ENCODE assay signal across 11 cellular contexts in genomic region chr3:130925628-130926027, GRCh38. TPM values are rescaled to one million over a fixed set of nuclear protein-coding genes. Genes with fewer than 3 reads are reported as not detected.
DNase-seq lines count a peak whose midpoint lies in the region; ATAC-seq, FAIRE-seq and TF ChIP-seq lines count a peak whose summit lies in the region.
"Had no signal": no experiment of that assay in that cellular context is flagged by ENCODE, and none has a peak within 500 bp of the region (broad histone marks: within the 10 kb centered on the region; RNA-seq: fewer than 3 reads in every experiment).

No MANE protein-coding gene starts in this region.

- ATAC-seq in GM18505 (IDR thresholded peaks at IDR 0.05; ENCODE audit: unreplicated experiment): peak; percentile 58
- ATAC-seq: activated CD4-positive, CD25-positive, alpha-beta regulatory T cell treated with anti-CD3 and anti-CD28 coated beads, Interleukin-2, amount 50 U/mL, for 24 hours; right cardiac atrium had no signal

- no peaks in the 10 kb centered on the region for H3K27me3 ChIP-seq in GM23248 (replicated peaks; ENCODE audit: insufficient read depth)
- H3K27me3 ChIP-seq in Karpas-422 (ENCODE audit: low read length): no peaks in the 10 kb centered on the region
- no peaks in the 10 kb centered on the region for H3K27me3 ChIP-seq in small intestine (ENCODE audit: control insufficient read depth in 2 of 2, insufficient read depth in 2 of 2, low read length in 2 of 2)

- H3K27ac ChIP-seq in GM23248 (no peak overlapping the region), Karpas-422 (ENCODE audit: low read length) (peak overlapping the region; percentile 98), small intestine (ENCODE audit: low read depth in 1 of 2, low read length in 1 of 2) (no peak overlapping the region), caudate nucleus (ENCODE audit: low read depth, low read length) (no peak overlapping the region)

- 91 to 95% methylated on average over 3 of the region's 3 CpGs for WGBS in GM23248 (ENCODE audit: low coverage in 1 of 2, low lambda C conversion rate in 2 of 2, missing lambda C conversion rate in 2 of 2), 2 experiments
- 86 to 90% (median 86%) methylated on average over 3 of the region's 3 CpGs for WGBS in small intestine, 3 donors

- H3K4me1 ChIP-seq in GM23248 (ENCODE audit: insufficient read depth): peaks cover 25% of the 10 kb centered on the region
- peaks cover 99% of the 10 kb centered on the region for H3K4me1 ChIP-seq in Karpas-422 (ENCODE audit: low read length)
- H3K4me1 ChIP-seq in small intestine (ENCODE audit: control insufficient read depth in 2 of 2, insufficient read depth in 1 of 2, low read depth in 1 of 2, low read length in 1 of 2): no peaks in the 10 kb centered on the region

- peaks cover 18% of the 10 kb centered on the region; the same call in 1 of the 2 replicates for H3F3A ChIP-seq in GM23248 (ENCODE audit: insufficient read depth)

- H3K79me2 ChIP-seq in GM23248 (ENCODE audit: insufficient read depth) (peaks cover 100% of the 10 kb centered on the region), Karpas-422 (ENCODE audit: low read length) (peaks cover 96% of the 10 kb centered on the region)

- no peak overlapping the region for H3K9ac ChIP-seq in GM23248
- H3K9ac ChIP-seq in Karpas-422 (ENCODE audit: low read length): peak overlapping the region; percentile 62

- no peak overlapping the region for H2AFZ ChIP-seq in GM23248
- no peak overlapping the region for H2AFZ ChIP-seq in Karpas-422 (ENCODE audit: low read length)

- in situ Hi-C loops in GM23248 (cut with MboI): no loop called here

- no peaks in the 10 kb centered on the region for H3K9me2 ChIP-seq in GM23248 (ENCODE audit: insufficient read depth)
- no peaks in the 10 kb centered on the region for H3K9me2 ChIP-seq in Karpas-422 (replicated peaks; ENCODE audit: insufficient read depth, low read length)

- no peak for FAIRE-seq in small intestine (lab: Jason Lieb, UNC)

- DNase-seq in GM23248 (peak; percentile 40), Karpas-422 (peak; percentile 95), glomerular visceral epithelial cell (ENCODE audit: extremely low spot score) (peak; percentile 75), NCI-H510A (lab: John Stamatoyannopoulos, UW) (no peak), small intestine (no peak), NOMO-1 treated with dmso at 0.1 percent for 144 hours (lab: John Stamatoyannopoulos, UW; ENCODE audit: unreplicated experiment) (no peak), caudate nucleus (lab: John Stamatoyannopoulos, UW) (no peak)
- DNase-seq: NCI-H1417 had no signal

- H3K36me3 ChIP-seq in GM23248 (ENCODE audit: low read depth): no peaks in the 10 kb centered on the region
- peaks cover 15% of the 10 kb centered on the region for H3K36me3 ChIP-seq in Karpas-422 (ENCODE audit: insufficient read depth, low read length)
- no peaks in the 10 kb centered on the region for H3K36me3 ChIP-seq in small intestine (ENCODE audit: control insufficient read depth in 2 of 2, insufficient read depth in 2 of 2, low read length in 2 of 2)

- H4K20me1 ChIP-seq in GM23248 (ENCODE audit: insufficient read depth) (no peaks in the 10 kb centered on the region), Karpas-422 (ENCODE audit: insufficient read depth, low read depth, low read length) (0 out of 2 replicates have a peak, but pooled peaks cover 3% of the 10 kb centered on the region)

- no peak for TF ChIP-seq POLR2A in GM18505 (IDR thresholded peaks at IDR 0.05; ENCODE audit: borderline replicate concordance, extremely low read depth, insufficient read depth, insufficient read length)

- no peak overlapping the region for H3K4me2 ChIP-seq in GM23248 (ENCODE audit: unreplicated experiment)
- peak overlapping the region; percentile 85 for H3K4me2 ChIP-seq in Karpas-422 (ENCODE audit: low read depth, low read length, poor library complexity, severe bottlenecking)

- H3K4me3 ChIP-seq in GM23248 (no peak overlapping the region), Karpas-422 (ENCODE audit: low read length) (peak overlapping the region; percentile 45), small intestine (ENCODE audit: low read depth in 1 of 2, low read length in 2 of 2) (no peak overlapping the region)

- H3K9me3 ChIP-seq in GM23248 (ENCODE audit: low read depth): no peaks in the 10 kb centered on the region
- no peaks in the 10 kb centered on the region for H3K9me3 ChIP-seq in Karpas-422 (ENCODE audit: low read length)
- no peaks in the 10 kb centered on the region for H3K9me3 ChIP-seq in small intestine (ENCODE audit: control insufficient read depth, low read depth)

RNA-seq across cellular contexts. Expression of gene ATP2C1, which starts 31.7 kb away (rescaled TPM):
- total RNA-seq in GM23248 (2014; rRNA removed; shearing (Covaris generic)): 68.5 and 73.6 TPM in 2 replicates
- 65.8 and 74.7 TPM in 2 replicates for polyA plus RNA-seq in GM23248 (2016; fragmentation: Nextera tagmentation; extraction: Ambion mirVana)
- 133 and 179 TPM in 2 replicates for total RNA-seq in Karpas-422 (2014; rRNA removed; shearing (Covaris generic); ENCODE audit: low replicate concordance)
- 10 to 100 TPM in 2 of 3 donors, 1 to 10 TPM in 1; 6.2 to 48.1 (median 14.8) TPM for polyA plus RNA-seq in small intestine

Comparison
In these comparisons a context has a peak if more than half of its experiments do, and no peak if none do; other contexts are left out.
1. DNase-seq: peak in GM23248 (single experiment), Karpas-422 (single experiment) and glomerular visceral epithelial cell (single experiment); none in NCI-H510A (single experiment), small intestine (single experiment), NOMO-1 treated with dmso at 0.1 percent for 144 hours (single experiment) and caudate nucleus (0 of 61).